In the genomic region with DNA sequence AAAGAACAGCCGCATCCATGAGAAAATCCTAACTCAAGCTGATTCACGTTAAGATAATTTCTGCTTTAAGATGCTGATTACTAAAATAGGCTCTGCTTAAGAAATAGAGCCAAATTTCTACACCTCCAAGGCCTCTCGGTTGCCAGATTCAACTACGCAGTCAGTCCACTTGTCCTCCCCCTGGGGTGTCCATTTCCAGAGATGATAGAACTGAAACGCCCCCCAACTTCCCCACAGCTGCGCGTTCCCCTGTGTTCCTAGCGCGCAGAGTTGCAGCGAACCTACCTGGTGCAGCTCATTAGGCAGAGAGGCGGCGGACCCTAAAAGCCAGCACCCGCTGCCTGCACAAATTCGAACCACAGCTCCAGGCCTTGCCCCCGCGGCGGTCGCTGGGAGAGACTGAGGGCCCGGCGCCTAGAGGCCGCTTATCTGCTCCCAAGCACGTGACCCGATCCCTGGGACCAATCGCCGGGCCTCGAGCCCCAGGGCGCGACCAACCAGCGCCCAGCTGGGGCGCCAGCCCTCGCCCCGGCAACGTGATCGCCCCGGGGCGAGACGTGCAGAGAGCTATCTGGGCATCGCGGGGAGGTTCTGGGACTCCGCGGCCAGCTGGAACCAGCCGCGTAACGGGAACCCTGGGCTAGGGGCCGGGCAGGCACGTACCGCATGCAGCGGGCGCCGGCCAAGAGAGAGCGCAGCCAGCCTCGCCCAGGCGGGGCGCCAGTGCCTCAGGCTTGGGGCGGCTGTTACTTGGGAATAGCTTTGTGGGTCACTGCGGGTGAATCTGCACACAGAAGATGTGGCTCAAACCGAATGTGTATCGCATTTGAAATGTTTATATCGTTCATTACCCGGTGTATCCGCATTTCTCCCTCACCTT, we compare ENCODE assay signal across 1 cellular context.
TF ChIP-seq lines count a peak whose summit lies in the region.

A gene (minus strand): TSS at position 401 of the 880 bp plus-strand sequence. CDS start 102 bp downstream, at position 299.

TF ChIP-seq in SK-N-SH, 30 proteins besides CTCF, POLR2A, EP300 and RAD21:
- TF ChIP-seq, protein P1, sequence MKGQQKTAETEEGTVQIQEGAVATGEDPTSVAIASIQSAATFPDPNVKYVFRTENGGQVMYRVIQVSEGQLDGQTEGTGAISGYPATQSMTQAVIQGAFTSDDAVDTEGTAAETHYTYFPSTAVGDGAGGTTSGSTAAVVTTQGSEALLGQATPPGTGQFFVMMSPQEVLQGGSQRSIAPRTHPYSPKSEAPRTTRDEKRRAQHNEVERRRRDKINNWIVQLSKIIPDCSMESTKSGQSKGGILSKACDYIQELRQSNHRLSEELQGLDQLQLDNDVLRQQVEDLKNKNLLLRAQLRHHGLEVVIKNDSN (IDR thresholded peaks at IDR 0.05; ENCODE audit: borderline replicate concordance, low read depth), result peak; percentile 92
- TF ChIP-seq JUND (IDR thresholded peaks at IDR 0.05) (no peak), NRF1 (IDR thresholded peaks at IDR 0.05; ENCODE audit: low read depth, low read length) (no peak), EZH2phosphoT487 (IDR thresholded peaks at IDR 0.05; ENCODE audit: borderline replicate concordance, low read depth) (no peak), CHD2 (IDR thresholded peaks at IDR 0.05; ENCODE audit: low read length, partially characterized antibody) (no peak), SIN3A (IDR thresholded peaks at IDR 0.05; ENCODE audit: borderline replicate concordance, low read depth, low read length) (no peak; the same call in 1 of the 2 replicates), ELF1 (IDR thresholded peaks at IDR 0.05) (no peak), RCOR1 (IDR thresholded peaks at IDR 0.05; ENCODE audit: low read length) (no peak), RXRA (IDR thresholded peaks at IDR 0.05; ENCODE audit: borderline replicate concordance, low read depth) (no peak), TEAD4 (IDR thresholded peaks at IDR 0.05; ENCODE audit: borderline replicate concordance, insufficient read depth) (peak; percentile 42; the same call in 1 of the 2 replicates), NFIC (IDR thresholded peaks at IDR 0.05; ENCODE audit: borderline replicate concordance) (no peak; the same call in 1 of the 2 replicates), GABPA (IDR thresholded peaks at IDR 0.05; ENCODE audit: low read depth) (no peak), SMC3 (IDR thresholded peaks at IDR 0.05; ENCODE audit: low read depth, low read length) (peak; percentile 32; the same call in 1 of the 2 replicates), MEF2A (IDR thresholded peaks at IDR 0.05; ENCODE audit: borderline replicate concordance, low read depth) (no peak), FOSL2 (IDR thresholded peaks at IDR 0.05; ENCODE audit: borderline replicate concordance, low read depth) (no peak), POLR2AphosphoS5 (IDR thresholded peaks at IDR 0.05; ENCODE audit: low read depth, low read length) (peak; percentile 92), TAF1 (IDR thresholded peaks at IDR 0.05; ENCODE audit: borderline replicate concordance, low read depth, low read length) (peak; percentile 88), MXI1 (IDR thresholded peaks at IDR 0.05; ENCODE audit: low read depth, low read length) (peak; percentile 32; the same call in 1 of the 2 replicates), TCF12 (IDR thresholded peaks at IDR 0.05) (peak; percentile 55; the same call in 1 of the 2 replicates), FOXM1 (IDR thresholded peaks at IDR 0.05; ENCODE audit: low read depth) (no peak), RFX5 (IDR thresholded peaks at IDR 0.05; ENCODE audit: low read length) (no peak), FOXJ3 (CRISPR knock-in tag; IDR thresholded peaks at IDR 0.05) (peak; percentile 86), GATA2 (CRISPR knock-in tag; IDR thresholded peaks at IDR 0.05) (peak; percentile 90), YY1 (IDR thresholded peaks at IDR 0.05; ENCODE audit: low read depth) (0 out of 2 replicates have a peak, but pooled peaks have one; percentile 3)
- TF ChIP-seq, protein P2, sequence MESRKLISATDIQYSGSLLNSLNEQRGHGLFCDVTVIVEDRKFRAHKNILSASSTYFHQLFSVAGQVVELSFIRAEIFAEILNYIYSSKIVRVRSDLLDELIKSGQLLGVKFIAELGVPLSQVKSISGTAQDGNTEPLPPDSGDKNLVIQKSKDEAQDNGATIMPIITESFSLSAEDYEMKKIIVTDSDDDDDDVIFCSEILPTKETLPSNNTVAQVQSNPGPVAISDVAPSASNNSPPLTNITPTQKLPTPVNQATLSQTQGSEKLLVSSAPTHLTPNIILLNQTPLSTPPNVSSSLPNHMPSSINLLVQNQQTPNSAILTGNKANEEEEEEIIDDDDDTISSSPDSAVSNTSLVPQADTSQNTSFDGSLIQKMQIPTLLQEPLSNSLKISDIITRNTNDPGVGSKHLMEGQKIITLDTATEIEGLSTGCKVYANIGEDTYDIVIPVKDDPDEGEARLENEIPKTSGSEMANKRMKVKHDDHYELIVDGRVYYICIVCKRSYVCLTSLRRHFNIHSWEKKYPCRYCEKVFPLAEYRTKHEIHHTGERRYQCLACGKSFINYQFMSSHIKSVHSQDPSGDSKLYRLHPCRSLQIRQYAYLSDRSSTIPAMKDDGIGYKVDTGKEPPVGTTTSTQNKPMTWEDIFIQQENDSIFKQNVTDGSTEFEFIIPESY (IDR thresholded peaks at IDR 0.05; ENCODE audit: borderline replicate concordance, low read depth), result no peak
- TF ChIP-seq, protein P3, sequence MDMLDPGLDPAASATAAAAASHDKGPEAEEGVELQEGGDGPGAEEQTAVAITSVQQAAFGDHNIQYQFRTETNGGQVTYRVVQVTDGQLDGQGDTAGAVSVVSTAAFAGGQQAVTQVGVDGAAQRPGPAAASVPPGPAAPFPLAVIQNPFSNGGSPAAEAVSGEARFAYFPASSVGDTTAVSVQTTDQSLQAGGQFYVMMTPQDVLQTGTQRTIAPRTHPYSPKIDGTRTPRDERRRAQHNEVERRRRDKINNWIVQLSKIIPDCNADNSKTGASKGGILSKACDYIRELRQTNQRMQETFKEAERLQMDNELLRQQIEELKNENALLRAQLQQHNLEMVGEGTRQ (IDR thresholded peaks at IDR 0.05; ENCODE audit: borderline replicate concordance, low read depth, low read length), result peak; percentile 43; the same call in 1 of the 2 replicates
- TF ChIP-seq, protein P4, sequence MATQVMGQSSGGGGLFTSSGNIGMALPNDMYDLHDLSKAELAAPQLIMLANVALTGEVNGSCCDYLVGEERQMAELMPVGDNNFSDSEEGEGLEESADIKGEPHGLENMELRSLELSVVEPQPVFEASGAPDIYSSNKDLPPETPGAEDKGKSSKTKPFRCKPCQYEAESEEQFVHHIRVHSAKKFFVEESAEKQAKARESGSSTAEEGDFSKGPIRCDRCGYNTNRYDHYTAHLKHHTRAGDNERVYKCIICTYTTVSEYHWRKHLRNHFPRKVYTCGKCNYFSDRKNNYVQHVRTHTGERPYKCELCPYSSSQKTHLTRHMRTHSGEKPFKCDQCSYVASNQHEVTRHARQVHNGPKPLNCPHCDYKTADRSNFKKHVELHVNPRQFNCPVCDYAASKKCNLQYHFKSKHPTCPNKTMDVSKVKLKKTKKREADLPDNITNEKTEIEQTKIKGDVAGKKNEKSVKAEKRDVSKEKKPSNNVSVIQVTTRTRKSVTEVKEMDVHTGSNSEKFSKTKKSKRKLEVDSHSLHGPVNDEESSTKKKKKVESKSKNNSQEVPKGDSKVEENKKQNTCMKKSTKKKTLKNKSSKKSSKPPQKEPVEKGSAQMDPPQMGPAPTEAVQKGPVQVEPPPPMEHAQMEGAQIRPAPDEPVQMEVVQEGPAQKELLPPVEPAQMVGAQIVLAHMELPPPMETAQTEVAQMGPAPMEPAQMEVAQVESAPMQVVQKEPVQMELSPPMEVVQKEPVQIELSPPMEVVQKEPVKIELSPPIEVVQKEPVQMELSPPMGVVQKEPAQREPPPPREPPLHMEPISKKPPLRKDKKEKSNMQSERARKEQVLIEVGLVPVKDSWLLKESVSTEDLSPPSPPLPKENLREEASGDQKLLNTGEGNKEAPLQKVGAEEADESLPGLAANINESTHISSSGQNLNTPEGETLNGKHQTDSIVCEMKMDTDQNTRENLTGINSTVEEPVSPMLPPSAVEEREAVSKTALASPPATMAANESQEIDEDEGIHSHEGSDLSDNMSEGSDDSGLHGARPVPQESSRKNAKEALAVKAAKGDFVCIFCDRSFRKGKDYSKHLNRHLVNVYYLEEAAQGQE (IDR thresholded peaks at IDR 0.05; ENCODE audit: low read depth, low read length), result no peak
- TF ChIP-seq, protein P5, sequence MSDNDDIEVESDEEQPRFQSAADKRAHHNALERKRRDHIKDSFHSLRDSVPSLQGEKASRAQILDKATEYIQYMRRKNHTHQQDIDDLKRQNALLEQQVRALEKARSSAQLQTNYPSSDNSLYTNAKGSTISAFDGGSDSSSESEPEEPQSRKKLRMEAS (IDR thresholded peaks at IDR 0.05; ENCODE audit: low read depth), result peak; percentile 95
- TF ChIP-seq, protein P6, sequence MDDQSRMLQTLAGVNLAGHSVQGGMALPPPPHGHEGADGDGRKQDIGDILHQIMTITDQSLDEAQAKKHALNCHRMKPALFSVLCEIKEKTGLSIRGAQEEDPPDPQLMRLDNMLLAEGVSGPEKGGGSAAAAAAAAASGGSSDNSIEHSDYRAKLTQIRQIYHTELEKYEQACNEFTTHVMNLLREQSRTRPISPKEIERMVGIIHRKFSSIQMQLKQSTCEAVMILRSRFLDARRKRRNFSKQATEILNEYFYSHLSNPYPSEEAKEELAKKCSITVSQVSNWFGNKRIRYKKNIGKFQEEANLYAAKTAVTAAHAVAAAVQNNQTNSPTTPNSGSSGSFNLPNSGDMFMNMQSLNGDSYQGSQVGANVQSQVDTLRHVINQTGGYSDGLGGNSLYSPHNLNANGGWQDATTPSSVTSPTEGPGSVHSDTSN (IDR thresholded peaks at IDR 0.05), result peak; percentile 12; the same call in 1 of the 2 replicates
- TF ChIP-seq, protein P7, sequence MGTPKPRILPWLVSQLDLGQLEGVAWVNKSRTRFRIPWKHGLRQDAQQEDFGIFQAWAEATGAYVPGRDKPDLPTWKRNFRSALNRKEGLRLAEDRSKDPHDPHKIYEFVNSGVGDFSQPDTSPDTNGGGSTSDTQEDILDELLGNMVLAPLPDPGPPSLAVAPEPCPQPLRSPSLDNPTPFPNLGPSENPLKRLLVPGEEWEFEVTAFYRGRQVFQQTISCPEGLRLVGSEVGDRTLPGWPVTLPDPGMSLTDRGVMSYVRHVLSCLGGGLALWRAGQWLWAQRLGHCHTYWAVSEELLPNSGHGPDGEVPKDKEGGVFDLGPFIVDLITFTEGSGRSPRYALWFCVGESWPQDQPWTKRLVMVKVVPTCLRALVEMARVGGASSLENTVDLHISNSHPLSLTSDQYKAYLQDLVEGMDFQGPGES (IDR thresholded peaks at IDR 0.05; ENCODE audit: low read depth, low read length), result 0 out of 2 replicates have a peak, but pooled peaks have one; percentile 25
